ENCODE assay signal across 8 cellular contexts in genomic region chr1:109643385-109644230, GRCh38. TPM values are rescaled to one million over a fixed set of nuclear protein-coding genes. Genes with fewer than 3 reads are reported as not detected.
DNase-seq lines count a peak whose midpoint lies in the region; ATAC-seq and TF ChIP-seq lines count a peak whose summit lies in the region.

No MANE protein-coding gene starts in this region.

- H3F3A ChIP-seq in GM23338 (replicated peaks; ENCODE audit: low read depth) = 0 out of 2 replicates have a peak, but pooled peaks cover 6% of the 10 kb centered on the region

- intact Hi-C loops in activated naive CD4-positive, alpha-beta T cell treated with anti-CD3 and anti-CD28 coated beads for 36 hours (cut with micrococcal nuclease) = loop anchor here (1.0 kb wide), 2 partner anchors 130 to 341 kb away; partner anchors contain the start of gene AHCYL1
- intact Hi-C loops in left cardiac atrium (cut with DNase I) (loop anchor here (5.0 to 10.0 kb wide), 3 partner anchors 129 to 341 kb away; partner anchors contain the start of gene AHCYL1 (in 2 of the 2)), gastrocnemius medialis (cut with DNase I; ENCODE audit: low total_unique reads) (loop anchor here (2.0 to 5.0 kb wide), 3 partner anchors 43 to 96 kb away; partner anchors contain the start of genes GNAI3 and GSTM1)

- H3K9me2 ChIP-seq in GM23338 (ENCODE audit: insufficient read depth) (no peaks in the 10 kb centered on the region), Karpas-422 (replicated peaks; ENCODE audit: insufficient read depth, low read length) (no peaks in the 10 kb centered on the region)

- H3K4me2 ChIP-seq in GM23338 = peak overlapping the region; percentile 55; the same call in 1 of the 2 replicates
- H3K4me2 ChIP-seq in Karpas-422 (ENCODE audit: low read depth, low read length, poor library complexity, severe bottlenecking) = peak overlapping the region; percentile 24

- CTCF ChIA-PET in activated naive CD4-positive, alpha-beta T cell treated with anti-CD3 and anti-CD28 coated beads for 36 hours (lab: Charles Lee) = interaction anchor here (0.6 to 13.1 kb wide), 13 partner anchors 9 to 367 kb away, joined by 3 to 283 read pairs (median 5); partner anchors contain the start of genes AHCYL1, GNAI3 and GSTM4

- H3K27ac Mint-ChIP-seq in GM23338 = no peak overlapping the region
- H3K27ac Mint-ChIP-seq in activated naive CD4-positive, alpha-beta T cell treated with anti-CD3 and anti-CD28 coated beads for 36 hours = no peak overlapping the region

- no peaks in the 10 kb centered on the region for H3K36me3 Mint-ChIP-seq in GM23338 (ENCODE audit: low read depth)
- H3K36me3 Mint-ChIP-seq in activated naive CD4-positive, alpha-beta T cell treated with anti-CD3 and anti-CD28 coated beads for 36 hours (ENCODE audit: low read depth) = no peaks in the 10 kb centered on the region

- ATAC-seq in GM23338 (peak; percentile 93), left cardiac atrium (peak; percentile 89 to 92), gastrocnemius medialis (peak; percentile 92 to 95)

- H3K27ac ChIP-seq in GM23338 (ENCODE audit: low read depth) (no peak overlapping the region), Karpas-422 (ENCODE audit: low read length) (no peak overlapping the region), gastrocnemius medialis (no peak overlapping the region)

- no peak overlapping the region; the same call in 1 of the 2 replicates for H3K4me3 ChIP-seq in GM23338
- H3K4me3 ChIP-seq in Karpas-422 (ENCODE audit: low read length) = no peak overlapping the region
- H3K4me3 ChIP-seq in gastrocnemius medialis = peak overlapping the region in 1 of 4 donors; percentile 14

- no peaks in the 10 kb centered on the region for H3K79me2 ChIP-seq in GM23338 (replicated peaks; ENCODE audit: insufficient read depth)
- H3K79me2 ChIP-seq in Karpas-422 (ENCODE audit: low read length) = no peaks in the 10 kb centered on the region

- no peak overlapping the region for H3K9ac ChIP-seq in Karpas-422 (ENCODE audit: low read length)

- peaks cover 10% of the 10 kb centered on the region for H3K27me3 Mint-ChIP-seq in GM23338 (ENCODE audit: insufficient read depth, low read depth, poor library complexity)
- H3K27me3 Mint-ChIP-seq in activated naive CD4-positive, alpha-beta T cell treated with anti-CD3 and anti-CD28 coated beads for 36 hours (ENCODE audit: low read depth) = no peaks in the 10 kb centered on the region

- in situ Hi-C loops in gastrocnemius medialis (cut with MboI; ENCODE audit: low sequenced_read_pairs in 4 of 4) = loop anchor here (5.0 to 10.0 kb wide), 3 partner anchors 129 to 344 kb away; partner anchors contain the start of gene AHCYL1 (in 1 of the 4)

- H3K4me3 Mint-ChIP-seq in GM23338 = no peak overlapping the region
- H3K4me3 Mint-ChIP-seq in activated naive CD4-positive, alpha-beta T cell treated with anti-CD3 and anti-CD28 coated beads for 36 hours = no peak overlapping the region

- H3K27me3 ChIP-seq in GM23338 (ENCODE audit: insufficient read depth) = no peaks in the 10 kb centered on the region
- H3K27me3 ChIP-seq in Karpas-422 (ENCODE audit: low read length) = no peaks in the 10 kb centered on the region
- no peaks in the 10 kb centered on the region for H3K27me3 ChIP-seq in gastrocnemius medialis

- TF ChIP-seq CTCF in GM23338 (conservative IDR thresholded peaks at IDR 0.05; ENCODE audit: low read depth in 2 of 2) (peak; percentile 75 to 91), gastrocnemius medialis (IDR thresholded peaks at IDR 0.05 in 4 of 5, conservative IDR thresholded peaks at IDR 0.05 in 1 of 5) (peak; percentile 73 to 92 (median 85))

- H2AFZ ChIP-seq in GM23338 = peak overlapping the region; percentile 97
- H2AFZ ChIP-seq in Karpas-422 (ENCODE audit: low read length) = no peak overlapping the region

- H4K20me1 ChIP-seq in GM23338 (replicated peaks; ENCODE audit: insufficient read depth) = no peaks in the 10 kb centered on the region; the same call in 1 of the 2 replicates
- H4K20me1 ChIP-seq in Karpas-422 (ENCODE audit: insufficient read depth, low read depth, low read length) = no peaks in the 10 kb centered on the region

- no peaks in the 10 kb centered on the region for H3K36me3 ChIP-seq in GM23338 (ENCODE audit: insufficient read depth)
- no peaks in the 10 kb centered on the region for H3K36me3 ChIP-seq in Karpas-422 (ENCODE audit: insufficient read depth, low read length)
- no peaks in the 10 kb centered on the region for H3K36me3 ChIP-seq in gastrocnemius medialis

- DNase-seq in EL (peak; percentile 71), GM23338 (ENCODE audit: low spot score) (peak; percentile 96), Karpas-422 (peak; percentile 94), SKM-1 (lab: John Stamatoyannopoulos, UW; ENCODE audit: unreplicated experiment) (peak; percentile 57), left cardiac atrium (peak; percentile 84), gastrocnemius medialis (peak; percentile 60 to 69), DMS79 (lab: John Stamatoyannopoulos, UW) (no peak)
- DNase-seq in activated naive CD4-positive, alpha-beta T cell treated with anti-CD3 and anti-CD28 coated beads for 36 hours = peak; percentile 94

- H3K4me1 ChIP-seq in GM23338 (ENCODE audit: insufficient read depth) (no peaks in the 10 kb centered on the region), Karpas-422 (ENCODE audit: low read length) (peaks cover 4% of the 10 kb centered on the region; the same call in 1 of the 2 replicates), gastrocnemius medialis (peaks cover 0 to 6% of the 10 kb centered on the region in 2 donors)

- TF ChIP-seq POLR2A in gastrocnemius medialis (IDR thresholded peaks at IDR 0.05) = no peak

- H3K9me3 ChIP-seq in Karpas-422 (ENCODE audit: low read length) = no peaks in the 10 kb centered on the region
- no peaks in the 10 kb centered on the region for H3K9me3 ChIP-seq in gastrocnemius medialis

- H3K4me1 Mint-ChIP-seq in GM23338 = peaks cover 3% of the 10 kb centered on the region
- H3K4me1 Mint-ChIP-seq in activated naive CD4-positive, alpha-beta T cell treated with anti-CD3 and anti-CD28 coated beads for 36 hours (ENCODE audit: low read depth) = peaks cover 5% of the 10 kb centered on the region

- no peaks in the 10 kb centered on the region for H3K9me3 Mint-ChIP-seq in GM23338
- H3K9me3 Mint-ChIP-seq in activated naive CD4-positive, alpha-beta T cell treated with anti-CD3 and anti-CD28 coated beads for 36 hours = no peaks in the 10 kb centered on the region

RNA-seq across cellular contexts. Expression of gene GSTM4, which starts 12.3 kb away (rescaled TPM):
- 8.6 and 12.8 TPM in 2 replicates for total RNA-seq in GM23338 (2014; rRNA removed; shearing (Covaris generic))
- 12.9 and 17.3 TPM in 2 replicates for polyA plus RNA-seq in GM23338 (2016; fragmentation: Nextera tagmentation; extraction: Ambion mirVana)
- total RNA-seq in Karpas-422 (2014; rRNA removed; shearing (Covaris generic); ENCODE audit: low replicate concordance) = 7.7 and 10.0 TPM in 2 replicates
- total RNA-seq in activated naive CD4-positive, alpha-beta T cell treated with anti-CD3 and anti-CD28 coated beads for 36 hours = 1 to 10 TPM; 8.8 to 9.9 TPM
- 10 to 100 TPM; 27.5 to 32.5 TPM for total RNA-seq in left cardiac atrium
- total RNA-seq in gastrocnemius medialis = 10 to 100 TPM; 18.1 to 28.9 (median 25.0) TPM

RNA-seq across cellular contexts. Expression of gene AMPD2, which starts 24.0 kb away (rescaled TPM):
- total RNA-seq in GM23338 (2014; rRNA removed; shearing (Covaris generic)) = 58.6 and 62.1 TPM in 2 replicates
- 23.1 and 24.5 TPM in 2 replicates for polyA plus RNA-seq in GM23338 (2016; fragmentation: Nextera tagmentation; extraction: Ambion mirVana)
- total RNA-seq in Karpas-422 (2014; rRNA removed; shearing (Covaris generic); ENCODE audit: low replicate concordance) = 72.3 and 131 TPM in 2 replicates
- 10 to 100 TPM; 41.3 to 56.9 TPM for total RNA-seq in activated naive CD4-positive, alpha-beta T cell treated with anti-CD3 and anti-CD28 coated beads for 36 hours
- 10 to 100 TPM; 13.1 to 25.8 TPM for total RNA-seq in left cardiac atrium
- 10 to 100 TPM in 2 of 4 donors, 1 to 10 TPM in 2; 5.3 to 19.4 (median 10.4) TPM for total RNA-seq in gastrocnemius medialis

RNA-seq across cellular contexts. Expression of gene GNAT2, which starts 24.2 kb away (rescaled TPM):
- 0.21 TPM in 1 of 2 replicates, not detected in the other for total RNA-seq in GM23338 (2014; rRNA removed; shearing (Covaris generic))
- polyA plus RNA-seq in GM23338 (2016; fragmentation: Nextera tagmentation; extraction: Ambion mirVana) = not detected in 2 replicates
- total RNA-seq in Karpas-422 (2014; rRNA removed; shearing (Covaris generic); ENCODE audit: low replicate concordance) = not detected in 2 replicates
- total RNA-seq in activated naive CD4-positive, alpha-beta T cell treated with anti-CD3 and anti-CD28 coated beads for 36 hours = under 1 TPM; 0.22 to 0.50 TPM
- total RNA-seq in left cardiac atrium = not detected
- not detected for total RNA-seq in gastrocnemius medialis

RNA-seq across cellular contexts. Expression of gene GSTM2, which starts 24.2 kb away (rescaled TPM):
- 8.9 and 20.3 TPM in 2 replicates for total RNA-seq in GM23338 (2014; rRNA removed; shearing (Covaris generic))
- polyA plus RNA-seq in GM23338 (2016; fragmentation: Nextera tagmentation; extraction: Ambion mirVana) = 12.1 and 16.0 TPM in 2 replicates
- 6.2 and 7.3 TPM in 2 replicates for total RNA-seq in Karpas-422 (2014; rRNA removed; shearing (Covaris generic); ENCODE audit: low replicate concordance)
- 10 to 100 TPM; 14.2 to 14.3 TPM for total RNA-seq in activated naive CD4-positive, alpha-beta T cell treated with anti-CD3 and anti-CD28 coated beads for 36 hours
- total RNA-seq in left cardiac atrium (10 to 100 TPM; 36.7 to 44.4 TPM), gastrocnemius medialis (10 to 100 TPM; 29.2 to 41.4 (median 39.0) TPM)

RNA-seq across cellular contexts. Expression of gene GSTM1, which starts 44.0 kb away (rescaled TPM):
- total RNA-seq in GM23338 (2014; rRNA removed; shearing (Covaris generic)) = not detected in 2 replicates
- not detected in 2 replicates for polyA plus RNA-seq in GM23338 (2016; fragmentation: Nextera tagmentation; extraction: Ambion mirVana)
- 8.5 and 14.4 TPM in 2 replicates for total RNA-seq in Karpas-422 (2014; rRNA removed; shearing (Covaris generic); ENCODE audit: low replicate concordance)
- not detected for total RNA-seq in activated naive CD4-positive, alpha-beta T cell treated with anti-CD3 and anti-CD28 coated beads for 36 hours
- not detected for total RNA-seq in left cardiac atrium
- total RNA-seq in gastrocnemius medialis = 10 to 100 TPM in 1 of 4 donors, not detected in 3; 30.3 TPM
